ENCODE assay signal across 14 cellular contexts in genomic region chr7:34718867-34719266, GRCh38.
A peak's percentile ranks its signal among the peaks of the same experiment; 100 is the strongest.
DNase-seq lines count a peak whose midpoint lies in the region; ATAC-seq and TF ChIP-seq lines count a peak whose summit lies in the region.
"Had no signal": no experiment of that assay in that cellular context is flagged by ENCODE, and none has a peak within 500 bp of the region (broad histone marks: within the 10 kb centered on the region; RNA-seq: fewer than 3 reads in every experiment).

No MANE protein-coding gene starts in this region.

- no peaks in the 10 kb centered on the region for H4K20me1 ChIP-seq in neural cell (ENCODE audit: insufficient read depth)

- no peaks in the 10 kb centered on the region for H3K27me3 Mint-ChIP-seq in activated CD4-positive, alpha-beta T cell treated with anti-CD3 and anti-CD28 coated beads for 36 hours
- no peaks in the 10 kb centered on the region for H3K27me3 Mint-ChIP-seq in activated CD4-positive, alpha-beta T cell treated with anti-CD3 and anti-CD28 coated beads, Interleukin-2, amount 10 ng/mL, durations not matched to agents 24 days and 14 days
- H3K27me3 Mint-ChIP-seq in T-cell, result no peaks in the 10 kb centered on the region

- no peak overlapping the region for H2AFZ ChIP-seq in neural cell (ENCODE audit: low read depth, low read length)

- no peak for TF ChIP-seq RAD21 in neural cell (conservative IDR thresholded peaks at IDR 0.05)

- POLR2A ChIA-PET in activated CD4-positive, alpha-beta T cell treated with anti-CD3 and anti-CD28 coated beads for 36 hours (lab: Charles Lee), result no interaction called here
- POLR2A ChIA-PET in T-cell (lab: Charles Lee), result no interaction called here

- peak overlapping the region; percentile 69 for H3K27ac ChIP-seq in neural cell (ENCODE audit: low read length)
- H3K27ac ChIP-seq: stomach had no signal

- no peaks in the 10 kb centered on the region for H3K9me3 Mint-ChIP-seq in activated CD4-positive, alpha-beta T cell treated with anti-CD3 and anti-CD28 coated beads for 36 hours (ENCODE audit: low read depth)
- H3K9me3 Mint-ChIP-seq in activated CD4-positive, alpha-beta T cell treated with anti-CD3 and anti-CD28 coated beads, Interleukin-2, amount 10 ng/mL, durations not matched to agents 24 days and 14 days, result peaks cover 6% of the 10 kb centered on the region
- H3K9me3 Mint-ChIP-seq in T-cell, result no peaks in the 10 kb centered on the region

- CTCF ChIA-PET in activated CD4-positive, alpha-beta T cell treated with anti-CD3 and anti-CD28 coated beads for 36 hours (lab: Charles Lee), result no interaction called here
- CTCF ChIA-PET in T-cell (lab: Charles Lee), result no interaction called here

- no peaks in the 10 kb centered on the region for H3K36me3 Mint-ChIP-seq in activated CD4-positive, alpha-beta T cell treated with anti-CD3 and anti-CD28 coated beads for 36 hours (ENCODE audit: low read depth)
- H3K36me3 Mint-ChIP-seq in activated CD4-positive, alpha-beta T cell treated with anti-CD3 and anti-CD28 coated beads, Interleukin-2, amount 10 ng/mL, durations not matched to agents 24 days and 14 days (ENCODE audit: low read depth), result no peaks in the 10 kb centered on the region
- no peaks in the 10 kb centered on the region for H3K36me3 Mint-ChIP-seq in T-cell

- peak overlapping the region; percentile 21 for H3K9ac ChIP-seq in neural cell (ENCODE audit: low read length)

- H3F3A ChIP-seq in neural cell (ENCODE audit: insufficient read depth, low read length, poor library complexity, severe bottlenecking), result no peaks in the 10 kb centered on the region

- intact Hi-C loops in activated CD4-positive, alpha-beta T cell treated with anti-CD3 and anti-CD28 coated beads for 36 hours (cut with DNase I, micrococcal nuclease), result no loop called here
- intact Hi-C loops in activated CD4-positive, alpha-beta T cell treated with anti-CD3 and anti-CD28 coated beads, Interleukin-2, amount 10 ng/mL, durations not matched to agents 24 days and 14 days (cut with micrococcal nuclease), result no loop called here

- H3K4me3 ChIP-seq in neural cell (ENCODE audit: low read length), result peak overlapping the region; percentile 37
- H3K4me3 ChIP-seq: stomach had no signal

- H3K9me2 ChIP-seq in neural cell (ENCODE audit: insufficient read depth, low read length), result no peaks in the 10 kb centered on the region

- TF ChIP-seq CTCF in neural cell (IDR thresholded peaks at IDR 0.05; ENCODE audit: poor library complexity, severe bottlenecking), result no peak

- H3K4me2 ChIP-seq in neural cell (ENCODE audit: low read length), result peak overlapping the region; percentile 38

- no peak for DNase-seq in activated CD4-positive, alpha-beta T cell treated with anti-CD3 and anti-CD28 coated beads for 36 hours
- no peak for DNase-seq in activated CD4-positive, alpha-beta T cell treated with anti-CD3 and anti-CD28 coated beads, Interleukin-2, amount 10 ng/mL, durations not matched to agents 24 days and 14 days
- DNase-seq in T-cell (no peak), NCI-H1092 (lab: John Stamatoyannopoulos, UW) (no peak)
- DNase-seq: activated CD4-positive, alpha-beta T cell treated with anti-CD3 and anti-CD28 coated beads, Interleukin-2, amount 50 U/mL, for 1 hour; KBM-7; mammary epithelial cell; NCI-H187; NCI-H69; stomach had no signal

- no peak for TF ChIP-seq EP300 in neural cell (conservative IDR thresholded peaks at IDR 0.05; ENCODE audit: poor library complexity, severe bottlenecking)

- peak; percentile 39 for ATAC-seq in activated CD4-positive, alpha-beta T cell treated with anti-CD3 and anti-CD28 coated beads for 36 hours
- peak; percentile 47 for ATAC-seq in GM21381 (IDR thresholded peaks at IDR 0.05; ENCODE audit: unreplicated experiment)
- ATAC-seq in T-cell (replicated peaks in 1 of 4), result peak in 3 of 4 experiments; percentile 15 to 38 (median 29)
- ATAC-seq in HG02884 (IDR thresholded peaks at IDR 0.05; ENCODE audit: unreplicated experiment), result no peak
- no peak for ATAC-seq in HG03175 (IDR thresholded peaks at IDR 0.05; ENCODE audit: unreplicated experiment)

- no peak overlapping the region for H3K4me3 Mint-ChIP-seq in activated CD4-positive, alpha-beta T cell treated with anti-CD3 and anti-CD28 coated beads for 36 hours
- H3K4me3 Mint-ChIP-seq in activated CD4-positive, alpha-beta T cell treated with anti-CD3 and anti-CD28 coated beads, Interleukin-2, amount 10 ng/mL, durations not matched to agents 24 days and 14 days, result no peak overlapping the region
- H3K4me3 Mint-ChIP-seq in T-cell, result no peak overlapping the region

- H3K27me3 ChIP-seq in neural cell (ENCODE audit: insufficient read depth, low read depth, low read length), result no peaks in the 10 kb centered on the region
- H3K27me3 ChIP-seq: stomach had no signal

- H3K9me3 ChIP-seq in neural cell (ENCODE audit: low read length), result no peaks in the 10 kb centered on the region

- peaks cover 18% of the 10 kb centered on the region for H3K4me1 Mint-ChIP-seq in activated CD4-positive, alpha-beta T cell treated with anti-CD3 and anti-CD28 coated beads for 36 hours
- peaks cover 7% of the 10 kb centered on the region for H3K4me1 Mint-ChIP-seq in activated CD4-positive, alpha-beta T cell treated with anti-CD3 and anti-CD28 coated beads, Interleukin-2, amount 10 ng/mL, durations not matched to agents 24 days and 14 days
- peaks cover 10 to 26% (median 25%) of the 10 kb centered on the region in 3 donors for H3K4me1 Mint-ChIP-seq in T-cell

- no peaks in the 10 kb centered on the region for H3K79me2 ChIP-seq in neural cell (replicated peaks; ENCODE audit: insufficient read depth, low read length)

- no peaks in the 10 kb centered on the region for H3K36me3 ChIP-seq in neural cell (ENCODE audit: insufficient read depth, low read length)
- H3K36me3 ChIP-seq: stomach had no signal

- no peak overlapping the region for H3K27ac Mint-ChIP-seq in activated CD4-positive, alpha-beta T cell treated with anti-CD3 and anti-CD28 coated beads for 36 hours
- H3K27ac Mint-ChIP-seq in activated CD4-positive, alpha-beta T cell treated with anti-CD3 and anti-CD28 coated beads, Interleukin-2, amount 10 ng/mL, durations not matched to agents 24 days and 14 days, result no peak overlapping the region
- peak overlapping the region in 1 of 2 donors; percentile 13 for H3K27ac Mint-ChIP-seq in T-cell

TF ChIP-seq in neural cell, 6 proteins besides CTCF, POLR2A, EP300 and RAD21:
- TF ChIP-seq REST (IDR thresholded peaks at IDR 0.05; ENCODE audit: borderline replicate concordance) (no peak), EZH2 (IDR thresholded peaks at IDR 0.05; ENCODE audit: borderline replicate concordance, insufficient read depth, low read length, poor library complexity, severe bottlenecking) (no peak), TAF1 (IDR thresholded peaks at IDR 0.05; ENCODE audit: low read depth) (no peak), SMC3 (conservative IDR thresholded peaks at IDR 0.05; ENCODE audit: poor library complexity) (no peak), MXI1 (conservative IDR thresholded peaks at IDR 0.05; ENCODE audit: poor library complexity, severe bottlenecking) (no peak), POLR2AphosphoS5 (IDR thresholded peaks at IDR 0.05) (no peak)
TF ChIP-seq in neural cell: peak in this region for 0.

Comparison
In these comparisons a context has a peak if more than half of its experiments do, and no peak if none do; other contexts are left out.
1. ATAC-seq: peak in activated CD4-positive, alpha-beta T cell treated with anti-CD3 and anti-CD28 coated beads for 36 hours (single experiment), GM21381 (single experiment) and T-cell (3 of 4); none in HG02884 (single experiment) and HG03175 (single experiment).